ENCODE assay signal across 10 cellular contexts in the genomic region with DNA sequence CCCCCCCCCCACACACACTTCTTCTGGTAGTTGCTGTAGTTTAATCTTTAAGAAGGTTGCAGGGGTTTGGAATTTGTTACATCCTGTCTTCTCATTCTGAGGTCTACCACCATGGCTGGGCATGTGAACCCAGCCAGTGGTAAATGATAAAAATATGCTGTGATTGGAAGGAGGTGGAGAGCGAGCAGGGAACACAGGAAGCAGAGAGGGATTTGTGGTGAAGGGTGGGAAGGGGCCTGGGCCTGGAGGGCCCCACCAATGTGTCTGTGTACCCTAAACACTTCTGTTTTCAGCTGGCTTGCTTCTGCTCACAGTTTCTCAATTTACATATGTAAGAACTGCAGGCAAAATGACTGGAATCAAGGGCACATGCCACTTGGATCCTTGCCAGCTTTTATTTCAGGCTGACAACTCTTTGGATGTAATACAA.
DNase-seq lines count a peak whose midpoint lies in the region; ATAC-seq lines count a peak whose summit lies in the region.
"Had no signal": no experiment of that assay in that cellular context is flagged by ENCODE, and none has a peak within 500 bp of the region (broad histone marks: within the 10 kb centered on the region; RNA-seq: fewer than 3 reads in every experiment).

No MANE protein-coding gene starts in this region.

- H3K4me1 Mint-ChIP-seq in activated CD8-positive, alpha-beta T cell treated with anti-CD3 and anti-CD28 coated beads, Interleukin-2, amount 10 ng/mL, durations not matched to agents 7 days and 5 days (ENCODE audit: low read depth) = peaks cover 19% of the 10 kb centered on the region
- H3K4me1 Mint-ChIP-seq in naive thymus-derived CD8-positive, alpha-beta T cell = peaks cover 22 to 37% (median 24%) of the 10 kb centered on the region in 4 donors

- H3K27me3 ChIP-seq in effector memory CD4-positive, alpha-beta T cell (replicated peaks; ENCODE audit: control insufficient read depth, insufficient read depth, low read length, poor library complexity, severe bottlenecking) = no peaks in the 10 kb centered on the region

- no peaks in the 10 kb centered on the region for H3K9me3 Mint-ChIP-seq in activated CD8-positive, alpha-beta T cell treated with anti-CD3 and anti-CD28 coated beads, Interleukin-2, amount 10 ng/mL, durations not matched to agents 7 days and 5 days (ENCODE audit: insufficient read depth)
- peaks cover 0 to 4% (median 0%) of the 10 kb centered on the region in 9 donors for H3K9me3 Mint-ChIP-seq in naive thymus-derived CD8-positive, alpha-beta T cell

- no peak overlapping the region for H3K27ac ChIP-seq in effector memory CD4-positive, alpha-beta T cell (ENCODE audit: insufficient read depth, low read length, poor library complexity, severe bottlenecking)

- H3K4me3 ChIP-seq in effector memory CD4-positive, alpha-beta T cell (ENCODE audit: insufficient read depth, low read depth, low read length, poor library complexity, severe bottlenecking) = no peak overlapping the region

- ATAC-seq in activated CD8-positive, alpha-beta T cell treated with anti-CD3 and anti-CD28 coated beads, Interleukin-2, amount 10 ng/mL, durations not matched to agents 7 days and 5 days = peak; percentile 23
- ATAC-seq in naive thymus-derived CD8-positive, alpha-beta T cell = peak; percentile 52 to 82

- H3K4me3 Mint-ChIP-seq in activated CD8-positive, alpha-beta T cell treated with anti-CD3 and anti-CD28 coated beads, Interleukin-2, amount 10 ng/mL, durations not matched to agents 7 days and 5 days = no peak overlapping the region
- H3K4me3 Mint-ChIP-seq in naive thymus-derived CD8-positive, alpha-beta T cell = peak overlapping the region; percentile 4 to 76 (median 55)

- H3K36me3 ChIP-seq in effector memory CD4-positive, alpha-beta T cell (ENCODE audit: control insufficient read depth, insufficient read depth, low read length) = no peaks in the 10 kb centered on the region

- in situ Hi-C loops in G401 (cut with HindIII; ENCODE audit: low sequenced_read_pairs) = no loop called here

- CTCF ChIA-PET in activated CD8-positive, alpha-beta T cell treated with anti-CD3 and anti-CD28 coated beads, Interleukin-2, amount 10 ng/mL, durations not matched to agents 7 days and 5 days (lab: Charles Lee) = no interaction called here

- H3K4me1 ChIP-seq in effector memory CD4-positive, alpha-beta T cell (ENCODE audit: control insufficient read depth, insufficient read depth, low read length, poor library complexity, severe bottlenecking) = no peaks in the 10 kb centered on the region

- POLR2A ChIA-PET in activated CD8-positive, alpha-beta T cell treated with anti-CD3 and anti-CD28 coated beads, Interleukin-2, amount 10 ng/mL, durations not matched to agents 7 days and 5 days (lab: Charles Lee) = no interaction called here
- POLR2A ChIA-PET in naive thymus-derived CD8-positive, alpha-beta T cell (lab: Charles Lee) = no interaction called here

- peak; percentile 73 for DNase-seq in G401 (ENCODE audit: low spot score)
- DNase-seq in NCI-H187 (lab: John Stamatoyannopoulos, UW) = peak; percentile 9 to 13
- no peak for DNase-seq in activated CD8-positive, alpha-beta T cell treated with anti-CD3 and anti-CD28 coated beads, Interleukin-2, amount 10 ng/mL, durations not matched to agents 7 days and 5 days
- DNase-seq in naive thymus-derived CD8-positive, alpha-beta T cell = peak in 4 of 10 donors; percentile 15 to 46 (median 30)
- no peak for DNase-seq in effector memory CD4-positive, alpha-beta T cell
- DNase-seq in CD1c-positive myeloid dendritic cell (ENCODE audit: extremely low spot score) = no peak
- DNase-seq in LoVo (ENCODE audit: low spot score) = no peak
- DNase-seq in activated T-cell treated with anti-CD3 and anti-CD28 coated beads for 4 hours = no peak
- DNase-seq: aorta, kidney had no signal

- H3K27me3 Mint-ChIP-seq in activated CD8-positive, alpha-beta T cell treated with anti-CD3 and anti-CD28 coated beads, Interleukin-2, amount 10 ng/mL, durations not matched to agents 7 days and 5 days (ENCODE audit: low read depth) = peaks cover 2% of the 10 kb centered on the region
- no peaks in the 10 kb centered on the region for H3K27me3 Mint-ChIP-seq in naive thymus-derived CD8-positive, alpha-beta T cell

- H3K27ac Mint-ChIP-seq in activated CD8-positive, alpha-beta T cell treated with anti-CD3 and anti-CD28 coated beads, Interleukin-2, amount 10 ng/mL, durations not matched to agents 7 days and 5 days = peak overlapping the region; percentile 41
- peak overlapping the region; percentile 26 to 90 (median 80) for H3K27ac Mint-ChIP-seq in naive thymus-derived CD8-positive, alpha-beta T cell

- no peaks in the 10 kb centered on the region for H3K36me3 Mint-ChIP-seq in activated CD8-positive, alpha-beta T cell treated with anti-CD3 and anti-CD28 coated beads, Interleukin-2, amount 10 ng/mL, durations not matched to agents 7 days and 5 days (ENCODE audit: low read depth)
- no peaks in the 10 kb centered on the region for H3K36me3 Mint-ChIP-seq in naive thymus-derived CD8-positive, alpha-beta T cell

- H3K9me3 ChIP-seq in effector memory CD4-positive, alpha-beta T cell (ENCODE audit: control insufficient read depth, low read length) = no peaks in the 10 kb centered on the region

Comparison
In these comparisons a context has a peak if more than half of its experiments do, and no peak if none do; other contexts are left out.
1. DNase-seq: peak in G401 (single experiment) and NCI-H187 (2 of 2); none in activated CD8-positive, alpha-beta T cell treated with anti-CD3 and anti-CD28 coated beads, Interleukin-2, amount 10 ng/mL, durations not matched to agents 7 days and 5 days (single experiment), effector memory CD4-positive, alpha-beta T cell (0 of 3), CD1c-positive myeloid dendritic cell (single experiment), LoVo (single experiment) and activated T-cell treated with anti-CD3 and anti-CD28 coated beads for 4 hours (single experiment).